ENCODE assay signal across 1 cellular context in genomic region chr14:76776306-76777251, GRCh38.
TF ChIP-seq lines count a peak whose summit lies in the region.

No MANE protein-coding gene starts in this region.

TF ChIP-seq in H1, 55 proteins besides CTCF, POLR2A, EP300 and RAD21:
- no peak for TF ChIP-seq TEAD4 (IDR thresholded peaks at IDR 0.05; ENCODE audit: low read depth, low read length)
- TF ChIP-seq CBX8 (IDR thresholded peaks at IDR 0.05; ENCODE audit: borderline replicate concordance, low read depth, low read length): no peak
- no peak for TF ChIP-seq KDM5A (IDR thresholded peaks at IDR 0.05; ENCODE audit: low read length)
